In genomic region chr17:56926270-56926669, GRCh38 we compare ENCODE assay signal across 17 cellular contexts. TPM values are rescaled to one million over a fixed set of nuclear protein-coding genes. Genes with fewer than 3 reads are reported as not detected.
DNase-seq lines count a peak whose midpoint lies in the region; ATAC-seq and TF ChIP-seq lines count a peak whose summit lies in the region.
"Had no signal": no experiment of that assay in that cellular context is flagged by ENCODE, and none has a peak within 500 bp of the region (broad histone marks: within the 10 kb centered on the region; RNA-seq: fewer than 3 reads in every experiment).

No MANE protein-coding gene starts in this region.

- H3K9me3 Mint-ChIP-seq in GM23338 (peaks cover 53% of the 10 kb centered on the region), endodermal cell (peaks cover 64% of the 10 kb centered on the region)

- DNase-seq in GM23338 (ENCODE audit: low spot score) (peak; percentile 58), endodermal cell (no peak), SKM-1 treated with dmso at 0.1 percent for 144 hours (lab: John Stamatoyannopoulos, UW; ENCODE audit: unreplicated experiment) (no peak), spleen (no peak), RKO (ENCODE audit: low spot score) (no peak)
- DNase-seq: 8988T; CD4-positive, alpha-beta memory T cell; DMS153; DMS79; GF-D8; GOT3; IMR-90 had no signal

- H3F3A ChIP-seq in GM23338 (replicated peaks; ENCODE audit: low read depth): 0 out of 2 replicates have a peak, but pooled peaks cover 3% of the 10 kb centered on the region

- intact Hi-C loops in spleen (cut with DNase I; ENCODE audit: low total_unique reads): no loop called here

- H3K4me3 Mint-ChIP-seq in GM23338 (no peak overlapping the region; the same call in 2 of the 3 replicates), endodermal cell (no peak overlapping the region)
- H3K4me3 Mint-ChIP-seq: CD14-positive monocyte; CD4-positive, alpha-beta memory T cell had no signal

- H3K4me1 Mint-ChIP-seq in GM23338: peaks cover 26% of the 10 kb centered on the region
- no peaks in the 10 kb centered on the region for H3K4me1 Mint-ChIP-seq in endodermal cell
- H3K4me1 Mint-ChIP-seq: CD4-positive, alpha-beta memory T cell had no signal

- H3K27me3 ChIP-seq in GM23338 (ENCODE audit: insufficient read depth) (no peaks in the 10 kb centered on the region), HUES64 (ENCODE audit: insufficient read depth, low read length) (no peaks in the 10 kb centered on the region), endodermal cell (ENCODE audit: control insufficient read depth, insufficient read depth, low read length, poor library complexity, severe bottlenecking) (no peaks in the 10 kb centered on the region), iPS-20b (ENCODE audit: insufficient read depth, low read length) (no peaks in the 10 kb centered on the region), spleen (replicated peaks in 1 of 7) (no peaks in the 10 kb centered on the region)
- H3K27me3 ChIP-seq: BLaER1 had no signal

- H3K27ac Mint-ChIP-seq in GM23338: peak overlapping the region; percentile 85
- no peak overlapping the region for H3K27ac Mint-ChIP-seq in endodermal cell
- H3K27ac Mint-ChIP-seq: CD14-positive monocyte had no signal

- H4K20me1 ChIP-seq in GM23338 (replicated peaks; ENCODE audit: insufficient read depth): no peaks in the 10 kb centered on the region
- H4K20me1 ChIP-seq: BLaER1 had no signal

- no peaks in the 10 kb centered on the region for H3K79me2 ChIP-seq in GM23338 (replicated peaks; ENCODE audit: insufficient read depth)

- TF ChIP-seq POLR2A in spleen (IDR thresholded peaks at IDR 0.05): no peak

- H3K36me3 Mint-ChIP-seq in GM23338 (ENCODE audit: low read depth): peaks cover 32% of the 10 kb centered on the region; the same call in 2 of the 3 replicates
- peaks cover 5% of the 10 kb centered on the region for H3K36me3 Mint-ChIP-seq in endodermal cell (ENCODE audit: low read depth)
- H3K36me3 Mint-ChIP-seq: CD14-positive monocyte had no signal

- H3K27me3 Mint-ChIP-seq in GM23338 (ENCODE audit: insufficient read depth, low read depth, poor library complexity) (peaks cover 2% of the 10 kb centered on the region), endodermal cell (ENCODE audit: insufficient read depth) (no peaks in the 10 kb centered on the region)
- H3K27me3 Mint-ChIP-seq: CD4-positive, alpha-beta memory T cell had no signal

- peak; percentile 41; the same call in 2 of the 3 replicates for ATAC-seq in GM23338

- H3K4me1 ChIP-seq in GM23338 (ENCODE audit: insufficient read depth) (peaks cover 26% of the 10 kb centered on the region), HUES64 (ENCODE audit: insufficient read depth, low read length) (peaks cover 12% of the 10 kb centered on the region), endodermal cell (ENCODE audit: control insufficient read depth, insufficient read depth, low read length) (no peaks in the 10 kb centered on the region), iPS-20b (ENCODE audit: insufficient read depth, low read length) (peaks cover 17% of the 10 kb centered on the region), spleen (no peaks in the 10 kb centered on the region)
- H3K4me1 ChIP-seq: BLaER1 had no signal

- no peak overlapping the region for H2AFZ ChIP-seq in GM23338

- peak overlapping the region; percentile 58 for H3K9ac ChIP-seq in HUES64 (ENCODE audit: low read depth, low read length)
- H3K9ac ChIP-seq in endodermal cell (ENCODE audit: extremely low read depth, low read length, poor library complexity, severe bottlenecking): no peak overlapping the region
- peak overlapping the region; percentile 63; the same call in 1 of the 2 replicates for H3K9ac ChIP-seq in iPS-20b (ENCODE audit: low read depth, low read length)
- H3K9ac ChIP-seq: BLaER1 had no signal

- H3K9me3 ChIP-seq in HUES64 (ENCODE audit: insufficient read depth, low read depth, low read length) (peaks cover 35% of the 10 kb centered on the region), endodermal cell (ENCODE audit: control insufficient read depth, low read length) (peaks cover 49% of the 10 kb centered on the region), iPS-20b (ENCODE audit: insufficient read depth, low read depth, low read length) (peaks cover 29% of the 10 kb centered on the region), spleen (peaks cover 0 to 28% (median 26%) of the 10 kb centered on the region in 8 donors)

- peak overlapping the region; percentile 25 for H3K4me3 ChIP-seq in GM23338
- H3K4me3 ChIP-seq in HUES64 (ENCODE audit: low read length): peak overlapping the region; percentile 16; the same call in 1 of the 2 replicates
- H3K4me3 ChIP-seq in endodermal cell (ENCODE audit: low read length): peak overlapping the region; percentile 15
- peak overlapping the region; percentile 55 for H3K4me3 ChIP-seq in iPS-20b (ENCODE audit: low read length)
- no peak overlapping the region for H3K4me3 ChIP-seq in spleen
- H3K4me3 ChIP-seq: BLaER1, HAP-1 had no signal

- H3K36me3 ChIP-seq in GM23338 (ENCODE audit: insufficient read depth) (peaks cover 11% of the 10 kb centered on the region; the same call in 1 of the 2 replicates), HUES64 (ENCODE audit: insufficient read depth, low read length) (0 out of 2 replicates have a peak, but pooled peaks cover 3% of the 10 kb centered on the region), endodermal cell (ENCODE audit: control insufficient read depth, insufficient read depth, low read length) (no peaks in the 10 kb centered on the region), iPS-20b (ENCODE audit: insufficient read depth, low read depth, low read length) (no peaks in the 10 kb centered on the region; the same call in 1 of the 2 replicates), spleen (no peaks in the 10 kb centered on the region)
- H3K36me3 ChIP-seq: BLaER1, HAP-1 had no signal

- H3K4me2 ChIP-seq in GM23338: peak overlapping the region; percentile 64
- H3K4me2 ChIP-seq: BLaER1 had no signal

- H3K27ac ChIP-seq in GM23338 (ENCODE audit: low read depth) (peak overlapping the region; percentile 87), HUES64 (ENCODE audit: low read depth, low read length) (peak overlapping the region; percentile 90), endodermal cell (ENCODE audit: low read depth, low read length) (no peak overlapping the region), iPS-20b (ENCODE audit: low read length) (peak overlapping the region; percentile 89), spleen (no peak overlapping the region)
- H3K27ac ChIP-seq: BLaER1 had no signal

- no peaks in the 10 kb centered on the region for H3K9me2 ChIP-seq in GM23338 (ENCODE audit: insufficient read depth)

- TF ChIP-seq CTCF in GM23338 (conservative IDR thresholded peaks at IDR 0.05; ENCODE audit: low read depth in 2 of 2) (no peak), endodermal cell (conservative IDR thresholded peaks at IDR 0.05) (no peak), spleen (IDR thresholded peaks at IDR 0.05 in 8 of 11, conservative IDR thresholded peaks at IDR 0.05 in 3 of 11) (no peak)

TF ChIP-seq in GM23338, 12 proteins besides CTCF, POLR2A, EP300 and RAD21 (continues in another document):
- TF ChIP-seq CREB1 (CRISPR knock-in tag; IDR thresholded peaks at IDR 0.05; ENCODE audit: low read depth) (no peak), ETS1 (IDR thresholded peaks at IDR 0.05) (no peak), ZNF114 (CRISPR knock-in tag; IDR thresholded peaks at IDR 0.05) (no peak), POLR2AphosphoS5 (IDR thresholded peaks at IDR 0.05; ENCODE audit: low read depth) (no peak), ZNF331 (CRISPR knock-in tag; IDR thresholded peaks at IDR 0.05; ENCODE audit: low read depth) (no peak), STAT1 (IDR thresholded peaks at IDR 0.05; ENCODE audit: unreplicated experiment) (no peak)

RNA-seq across cellular contexts. Expression of gene TRIM25, which starts 12.4 kb away (rescaled TPM):
- total RNA-seq in GM23338 (2014; rRNA removed; shearing (Covaris generic)): 24.7 and 36.2 TPM in 2 replicates
- polyA plus RNA-seq in GM23338 (2016; fragmentation: Nextera tagmentation; extraction: Ambion mirVana): 19.6 and 20.7 TPM in 2 replicates
- 19.2 TPM for polyA plus RNA-seq in HUES64 (2013, experiment 1 of 2)
- polyA plus RNA-seq in HUES64 (2013, experiment 2 of 2): 18.5 TPM
- total RNA-seq in endodermal cell: 10 to 100 TPM; 18.8 to 21.3 TPM
- polyA plus RNA-seq in endodermal cell (2013, experiment 1 of 2): 8.9 TPM
- polyA plus RNA-seq in endodermal cell (2013, experiment 2 of 2): 9.3 TPM
- 100 to 1,000 TPM in 6 of 7 donors, 10 to 100 TPM in 1; 99.8 to 168 (median 139) TPM for total RNA-seq in spleen
- 10 to 100 TPM; 13.8 to 34.1 (median 15.0) TPM for polyA plus RNA-seq in spleen

RNA-seq across cellular contexts. Expression of gene COIL, which starts 34.6 kb away (rescaled TPM):
- 18.5 and 23.7 TPM in 2 replicates for total RNA-seq in GM23338 (2014; rRNA removed; shearing (Covaris generic))
- polyA plus RNA-seq in GM23338 (2016; fragmentation: Nextera tagmentation; extraction: Ambion mirVana): 32.0 and 32.2 TPM in 2 replicates
- 19.0 TPM for polyA plus RNA-seq in HUES64 (2013, experiment 1 of 2)
- 20.7 TPM for polyA plus RNA-seq in HUES64 (2013, experiment 2 of 2)
- 10 to 100 TPM; 18.2 to 19.2 TPM for total RNA-seq in endodermal cell
- 23.8 TPM for polyA plus RNA-seq in endodermal cell (2013, experiment 1 of 2)
- polyA plus RNA-seq in endodermal cell (2013, experiment 2 of 2): 25.6 TPM
- total RNA-seq in spleen: 10 to 100 TPM; 11.9 to 22.7 (median 15.2) TPM
- polyA plus RNA-seq in spleen: 10 to 100 TPM; 10.0 to 12.6 (median 10.8) TPM

RNA-seq across cellular contexts. Expression of gene SCPEP1, which starts 51.7 kb away (rescaled TPM):
- 52.1 and 55.0 TPM in 2 replicates for total RNA-seq in GM23338 (2014; rRNA removed; shearing (Covaris generic))
- polyA plus RNA-seq in GM23338 (2016; fragmentation: Nextera tagmentation; extraction: Ambion mirVana) (46.6 and 52.6 TPM in 2 replicates), spleen (10 to 100 TPM; 75.1 to 95.4 (median 88.5) TPM)
- 27.9 TPM for polyA plus RNA-seq in HUES64 (2013, experiment 1 of 2)
- 30.7 TPM for polyA plus RNA-seq in HUES64 (2013, experiment 2 of 2)
- total RNA-seq in endodermal cell (10 to 100 TPM; 28.5 to 30.8 TPM), spleen (100 to 1,000 TPM in 4 of 7 donors, 10 to 100 TPM in 3; 74.4 to 127 (median 100) TPM)
- polyA plus RNA-seq in endodermal cell (2013, experiment 1 of 2): 38.0 TPM
- 30.3 TPM for polyA plus RNA-seq in endodermal cell (2013, experiment 2 of 2)

Comparison
In these comparisons a context has a peak if more than half of its experiments do, and no peak if none do; other contexts are left out.
1. H3K27ac ChIP-seq: peak in GM23338 (single experiment), HUES64 (single experiment) and iPS-20b (single experiment); none in endodermal cell (single experiment) and spleen (0 of 8).
2. H3K4me3 ChIP-seq: peak in GM23338 (single experiment), HUES64 (single experiment), endodermal cell (single experiment) and iPS-20b (single experiment); none in spleen (0 of 8).